ENCODE assay signal across 26 cellular contexts in genomic region chr17:80316431-80316830, GRCh38. TPM values are rescaled to one million over a fixed set of nuclear protein-coding genes. Genes with fewer than 3 reads are reported as not detected.
DNase-seq lines count a peak whose midpoint lies in the region; ATAC-seq lines count a peak whose summit lies in the region.
"Had no signal": no experiment of that assay in that cellular context is flagged by ENCODE, and none has a peak within 500 bp of the region (broad histone marks: within the 10 kb centered on the region; RNA-seq: fewer than 3 reads in every experiment).

No MANE protein-coding gene starts in this region.

- H3K4me3 ChIP-seq in mesodermal cell (ENCODE audit: extremely low read depth, insufficient read depth, low read length, poor library complexity, severe bottlenecking): no peak overlapping the region
- H3K4me3 ChIP-seq: BLaER1 treated with 17β-estradiol and CSF1 and Interleukin-3, amounts not matched to agents 10 nM and 100 nM; mucosa of descending colon; SJSA1; smooth muscle cell had no signal

- H3K9me3 Mint-ChIP-seq in activated T-cell treated with anti-CD3 and anti-CD28 coated beads, Interleukin-2, amount 50 U/mL, for 4 hours: no peaks in the 10 kb centered on the region
- no peaks in the 10 kb centered on the region for H3K9me3 Mint-ChIP-seq in activated CD8-positive, alpha-beta T cell treated with anti-CD3 and anti-CD28 coated beads, Interleukin-2, amount 10 ng/mL, durations not matched to agents 7 days and 5 days (ENCODE audit: insufficient read depth)
- H3K9me3 Mint-ChIP-seq: stimulated activated effector memory CD8-positive, alpha-beta T cell treated with anti-CD3 and anti-CD28 coated beads, Interleukin-12 subunit alpha, Interleukin-12 subunit beta, amount 100 ng/mL, for 72 hours had no signal

- POLR2A ChIA-PET in activated CD8-positive, alpha-beta T cell treated with anti-CD3 and anti-CD28 coated beads, Interleukin-2, amount 10 ng/mL, durations not matched to agents 7 days and 5 days (lab: Charles Lee): no interaction called here

- CTCF ChIA-PET in activated CD8-positive, alpha-beta T cell treated with anti-CD3 and anti-CD28 coated beads, Interleukin-2, amount 10 ng/mL, durations not matched to agents 7 days and 5 days (lab: Charles Lee): no interaction called here

- peaks cover 69% of the 10 kb centered on the region for H3K36me3 ChIP-seq in mesodermal cell (ENCODE audit: control insufficient read depth, insufficient read depth, low read length)

- WGBS in mesodermal cell (ENCODE audit: insufficient coverage in 2 of 2), 2 experiments: 90 to 93% methylated on average over 10 of the region's 10 CpGs

- H3K4me3 Mint-ChIP-seq in activated T-cell treated with anti-CD3 and anti-CD28 coated beads, Interleukin-2, amount 50 U/mL, for 4 hours: no peak overlapping the region
- no peak overlapping the region for H3K4me3 Mint-ChIP-seq in activated CD8-positive, alpha-beta T cell treated with anti-CD3 and anti-CD28 coated beads, Interleukin-2, amount 10 ng/mL, durations not matched to agents 7 days and 5 days
- H3K4me3 Mint-ChIP-seq: stimulated activated effector memory CD8-positive, alpha-beta T cell treated with anti-CD3 and anti-CD28 coated beads, Interleukin-12 subunit alpha, Interleukin-12 subunit beta, amount 100 ng/mL, for 72 hours had no signal

- H3K27ac ChIP-seq in mesodermal cell (ENCODE audit: low read depth, low read length, severe bottlenecking): peak overlapping the region; percentile 23
- H3K27ac ChIP-seq: BLaER1 treated with 17β-estradiol and CSF1 and Interleukin-3, amounts not matched to agents 10 nM and 100 nM; neutrophil; SJSA1 had no signal

- H3K4me1 Mint-ChIP-seq in activated T-cell treated with anti-CD3 and anti-CD28 coated beads, Interleukin-2, amount 50 U/mL, for 4 hours (ENCODE audit: low read depth): peaks cover 4% of the 10 kb centered on the region
- H3K4me1 Mint-ChIP-seq in activated CD8-positive, alpha-beta T cell treated with anti-CD3 and anti-CD28 coated beads, Interleukin-2, amount 10 ng/mL, durations not matched to agents 7 days and 5 days (ENCODE audit: low read depth): peaks cover 6% of the 10 kb centered on the region

- intact Hi-C loops in sciatic nerve (cut with DNase I): no loop called here

- H3K4me1 ChIP-seq in mesodermal cell (ENCODE audit: control insufficient read depth, insufficient read depth, low read length, poor library complexity, severe bottlenecking): no peaks in the 10 kb centered on the region
- H3K4me1 ChIP-seq: BLaER1 treated with 17β-estradiol and CSF1 and Interleukin-3, amounts not matched to agents 10 nM and 100 nM had no signal

- H3K36me3 Mint-ChIP-seq in activated T-cell treated with anti-CD3 and anti-CD28 coated beads, Interleukin-2, amount 50 U/mL, for 4 hours (ENCODE audit: insufficient read depth): peaks cover 50% of the 10 kb centered on the region
- H3K36me3 Mint-ChIP-seq in activated CD8-positive, alpha-beta T cell treated with anti-CD3 and anti-CD28 coated beads, Interleukin-2, amount 10 ng/mL, durations not matched to agents 7 days and 5 days (ENCODE audit: low read depth): peaks cover 70% of the 10 kb centered on the region

- ATAC-seq in activated T-cell treated with anti-CD3 and anti-CD28 coated beads, Interleukin-2, amount 50 U/mL, for 4 hours: no peak
- ATAC-seq in activated CD8-positive, alpha-beta T cell treated with anti-CD3 and anti-CD28 coated beads, Interleukin-2, amount 10 ng/mL, durations not matched to agents 7 days and 5 days: no peak
- ATAC-seq in sciatic nerve (peak; percentile 32), HG03135 (IDR thresholded peaks at IDR 0.05; ENCODE audit: unreplicated experiment) (no peak), GM18873 (IDR thresholded peaks at IDR 0.05; ENCODE audit: low FRiP score, unreplicated experiment) (no peak)
- ATAC-seq: mucosa of descending colon had no signal

- peak; percentile 3 for DNase-seq in activated T-cell treated with anti-CD3 and anti-CD28 coated beads, Interleukin-2, amount 50 U/mL, for 1 hour
- DNase-seq in activated T-cell treated with anti-CD3 and anti-CD28 coated beads, Interleukin-2, amount 50 U/mL, for 4 hours: no peak
- DNase-seq in activated CD8-positive, alpha-beta T cell treated with anti-CD3 and anti-CD28 coated beads, Interleukin-2, amount 10 ng/mL, durations not matched to agents 7 days and 5 days: no peak
- peak; percentile 43 for DNase-seq in sciatic nerve (ENCODE audit: low spot score)
- DNase-seq in AG20443 (ENCODE audit: low spot score): no peak
- DNase-seq: activated CD4-positive, alpha-beta T cell treated with anti-CD3 and anti-CD28 coated beads for 48 hours; activated CD8-positive, alpha-beta memory T cell treated with anti-CD3 and anti-CD28 coated beads, Interleukin-2, amount 50 U/mL, for 48 hours; activated naive CD4-positive, alpha-beta T cell treated with anti-CD3 and anti-CD28 coated beads, Interleukin-2, amount 50 U/mL, for 16 hours; Calu3; central memory CD4-positive, alpha-beta T cell; Karpas-422; kidney; mucosa of descending colon; MV-4-11; NCI-H1694 treated with DMSO at 0.1 percent for 48 hours; NCI-H2171 treated with DMSO at 0.1 percent for 48 hours; NCI-H524 treated with DMSO at 0.1 percent for 48 hours; NK-92 treated with Interleukin-12 subunit alpha and Interleukin-12 subunit beta, amount 100 ng/mL, for 24 hours had no signal

- H3K27me3 Mint-ChIP-seq in activated T-cell treated with anti-CD3 and anti-CD28 coated beads, Interleukin-2, amount 50 U/mL, for 4 hours (ENCODE audit: low read depth): no peaks in the 10 kb centered on the region
- H3K27me3 Mint-ChIP-seq in activated CD8-positive, alpha-beta T cell treated with anti-CD3 and anti-CD28 coated beads, Interleukin-2, amount 10 ng/mL, durations not matched to agents 7 days and 5 days (ENCODE audit: low read depth): no peaks in the 10 kb centered on the region

- no peaks in the 10 kb centered on the region for H3K9me3 ChIP-seq in mesodermal cell (ENCODE audit: control insufficient read depth, low read length)
- H3K9me3 ChIP-seq: mucosa of descending colon, neutrophil, SJSA1 had no signal

- peak overlapping the region; percentile 58 for H3K27ac Mint-ChIP-seq in activated CD8-positive, alpha-beta T cell treated with anti-CD3 and anti-CD28 coated beads, Interleukin-2, amount 10 ng/mL, durations not matched to agents 7 days and 5 days

RNA-seq across cellular contexts. Expression of gene RNF213, which starts 55.8 kb away (rescaled TPM):
- 100 to 1,000 TPM; 205 to 289 (median 262) TPM for total RNA-seq in activated T-cell treated with anti-CD3 and anti-CD28 coated beads, Interleukin-2, amount 50 U/mL, for 4 hours
- 100 to 1,000 TPM; 438 to 455 TPM for total RNA-seq in activated CD8-positive, alpha-beta T cell treated with anti-CD3 and anti-CD28 coated beads, Interleukin-2, amount 10 ng/mL, durations not matched to agents 7 days and 5 days
- polyA plus RNA-seq in mesodermal cell (2013, experiment 1 of 2): 44.4 TPM
- 29.7 TPM for polyA plus RNA-seq in mesodermal cell (2013, experiment 2 of 2)
- total RNA-seq in sciatic nerve: 178 TPM

Comparison
In these comparisons a context has a peak if more than half of its experiments do, and no peak if none do; other contexts are left out.
1. DNase-seq: peak in activated T-cell treated with anti-CD3 and anti-CD28 coated beads, Interleukin-2, amount 50 U/mL, for 1 hour (single experiment) and sciatic nerve (single experiment); none in activated T-cell treated with anti-CD3 and anti-CD28 coated beads, Interleukin-2, amount 50 U/mL, for 4 hours (single experiment), activated CD8-positive, alpha-beta T cell treated with anti-CD3 and anti-CD28 coated beads, Interleukin-2, amount 10 ng/mL, durations not matched to agents 7 days and 5 days (single experiment) and AG20443 (single experiment).